In the genomic region with DNA sequence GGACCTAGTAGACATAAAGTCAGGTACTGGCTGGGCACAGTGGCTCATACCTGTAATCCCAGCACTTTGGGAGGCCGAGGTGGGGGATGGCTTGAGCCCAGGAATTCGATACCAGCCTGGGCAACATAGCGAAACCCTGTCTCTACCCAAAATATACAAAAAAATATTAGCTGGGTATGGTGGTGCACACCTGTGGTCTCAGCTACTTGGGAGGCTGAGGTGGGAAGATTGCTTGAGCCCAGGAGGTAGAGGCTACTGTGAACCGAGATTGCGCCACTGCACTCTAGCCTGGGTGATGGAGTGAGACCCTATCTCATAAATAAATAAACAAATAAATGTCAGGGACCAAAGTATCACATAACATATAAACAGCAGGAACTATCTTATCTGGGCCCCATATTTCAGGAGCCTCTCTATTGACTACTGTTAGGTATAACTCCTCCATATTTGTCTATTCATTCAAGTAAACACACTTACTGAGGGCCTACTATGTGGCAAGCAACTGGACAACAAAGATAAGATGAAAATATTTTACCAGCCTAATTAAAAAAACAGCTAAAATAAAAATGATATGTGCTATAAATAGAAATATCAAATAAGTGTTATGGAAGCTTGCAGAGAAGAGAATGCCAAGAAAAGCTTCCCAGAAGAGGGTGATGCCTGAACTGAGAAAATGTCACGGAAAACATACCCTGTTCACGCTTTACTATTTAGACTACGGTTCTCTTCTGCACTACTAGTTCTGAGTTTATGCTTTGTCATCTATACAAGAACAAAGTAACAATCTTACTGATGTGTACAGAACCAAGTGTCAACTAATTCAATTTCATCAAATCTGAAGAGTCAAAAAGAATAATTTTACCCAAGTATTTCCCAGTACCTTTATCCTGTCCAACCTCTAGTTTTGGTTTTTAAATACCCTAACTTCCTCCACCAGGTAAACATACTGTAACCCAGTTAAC, we compare ENCODE assay signal across 9 cellular contexts. TPM values are rescaled to one million over a fixed set of nuclear protein-coding genes. Genes with fewer than 3 reads are reported as not detected.
A peak's percentile ranks its signal among the peaks of the same experiment; 100 is the strongest.
DNase-seq lines count a peak whose midpoint lies in the region; ATAC-seq and TF ChIP-seq lines count a peak whose summit lies in the region.
"Had no signal": no experiment of that assay in that cellular context is flagged by ENCODE, and none has a peak within 500 bp of the region (broad histone marks: within the 10 kb centered on the region; RNA-seq: fewer than 3 reads in every experiment).

No MANE protein-coding gene starts in this region.

- H3K36me3 Mint-ChIP-seq in Caco-2 (ENCODE audit: insufficient read depth, unreplicated experiment) = peaks cover 73% of the 10 kb centered on the region

- no peaks in the 10 kb centered on the region for H3K9me3 ChIP-seq in Caco-2
- no peaks in the 10 kb centered on the region for H3K9me3 ChIP-seq in PC-3 (ENCODE audit: low read length)
- H3K9me3 ChIP-seq in osteoblast (ENCODE audit: low read depth, low read length) = no peaks in the 10 kb centered on the region

- H3K27ac Mint-ChIP-seq in Caco-2 (ENCODE audit: unreplicated experiment) = peak overlapping the region; percentile 96

- H3K9me2 ChIP-seq in PC-3 (replicated peaks; ENCODE audit: low read length) = no peaks in the 10 kb centered on the region

- H3K4me3 ChIP-seq in Caco-2 (ENCODE audit: low read depth, low read length) (peak overlapping the region; percentile 59), PC-3 (ENCODE audit: low read length) (peak overlapping the region; percentile 99), epithelial cell of esophagus (ENCODE audit: low read length) (peak overlapping the region; percentile 99), osteoblast (ENCODE audit: insufficient read depth, low read length) (peak overlapping the region; percentile 92)

- POLR2A ChIA-PET in Caco-2 (lab: Charles Lee) (interaction anchor here (1.0 to 1.3 kb wide), 2 partner anchors 13 to 14 kb away, joined by 3 to 4 read pairs; no protein-coding TSS in a partner anchor), PC-3 (lab: Charles Lee; ENCODE audit: unreplicated experiment) (no interaction called here)

- TSS peak; percentile 53 for BruUV-seq in Caco-2 (replicated peaks; lab: Mats Ljungman, UMichigan)
- no TSS peak for BruUV-seq in PC-3 (replicated peaks; lab: Mats Ljungman, UMichigan)

- H3K27me3 ChIP-seq in Caco-2 (replicated peaks; ENCODE audit: control insufficient read depth, insufficient read depth, low read length) (no peaks in the 10 kb centered on the region), PC-3 (ENCODE audit: low read length) (no peaks in the 10 kb centered on the region), osteoblast (ENCODE audit: insufficient read depth, low read length) (no peaks in the 10 kb centered on the region)

- no peak for ATAC-seq in PC-3
- no peak for ATAC-seq in GM19328 (IDR thresholded peaks at IDR 0.05; ENCODE audit: unreplicated experiment)
- no peak for ATAC-seq in HG03520 (IDR thresholded peaks at IDR 0.05; ENCODE audit: unreplicated experiment)
- no peak for ATAC-seq in GM21423 (IDR thresholded peaks at IDR 0.05; ENCODE audit: unreplicated experiment)

- H3K9me3 Mint-ChIP-seq in Caco-2 (ENCODE audit: unreplicated experiment) = no peaks in the 10 kb centered on the region

- DNase-seq in Caco-2 = peak in 1 of 2 experiments; percentile 13
- DNase-seq in PC-3 = no peak
- no peak for DNase-seq in epithelial cell of esophagus (ENCODE audit: low read depth)
- DNase-seq in osteoblast (ENCODE audit: insufficient read length, low spot score, missing footprints) = no peak
- DNase-seq in cerebellar cortex (ENCODE audit: low spot score) = no peak
- DNase-seq: occipital lobe had no signal

- peaks cover 7% of the 10 kb centered on the region for H3K4me1 Mint-ChIP-seq in Caco-2 (ENCODE audit: low read depth, unreplicated experiment)

- no peak for TF ChIP-seq CTCF in Caco-2 (IDR thresholded peaks at IDR 0.05; ENCODE audit: insufficient read depth in 1 of 2, low read depth in 1 of 2, low read length in 1 of 2, severe bottlenecking in 1 of 2, unreplicated experiment in 1 of 2)
- TF ChIP-seq CTCF in PC-3 (conservative IDR thresholded peaks at IDR 0.05; ENCODE audit: low read depth, low read length) = no peak
- no peak for TF ChIP-seq CTCF in epithelial cell of esophagus (IDR thresholded peaks at IDR 0.05; ENCODE audit: insufficient read depth, low read depth, low read length, missing control alignments)
- no peak for TF ChIP-seq CTCF in osteoblast (IDR thresholded peaks at IDR 0.05; ENCODE audit: extremely low read depth, low read depth, low read length)

- no peaks in the 10 kb centered on the region for H3F3A ChIP-seq in PC-3 (ENCODE audit: low read length, unreplicated experiment)

- peaks cover 39% of the 10 kb centered on the region for H4K20me1 ChIP-seq in PC-3 (ENCODE audit: low read length)
- H4K20me1 ChIP-seq in osteoblast (ENCODE audit: insufficient read depth, low read length) = peaks cover 36% of the 10 kb centered on the region

- H3K36me3 ChIP-seq in Caco-2 (ENCODE audit: control insufficient read depth, insufficient read depth, low read length) = peaks cover 1% of the 10 kb centered on the region; the same call in 1 of the 2 replicates
- peaks cover 10% of the 10 kb centered on the region; the same call in 1 of the 2 replicates for H3K36me3 ChIP-seq in PC-3 (ENCODE audit: low read depth, low read length)
- peaks cover 25% of the 10 kb centered on the region for H3K36me3 ChIP-seq in osteoblast (ENCODE audit: insufficient read depth, low read length)

- H3K4me1 ChIP-seq in Caco-2 (peaks cover 15% of the 10 kb centered on the region), PC-3 (ENCODE audit: insufficient read depth, low read length) (peaks cover 21% of the 10 kb centered on the region), osteoblast (ENCODE audit: insufficient read depth, low read length) (peaks cover 15% of the 10 kb centered on the region)

- peak overlapping the region; percentile 90 for H3K4me3 Mint-ChIP-seq in Caco-2 (ENCODE audit: unreplicated experiment)

- no peaks in the 10 kb centered on the region for H3K27me3 Mint-ChIP-seq in Caco-2 (ENCODE audit: insufficient read depth, unreplicated experiment)

- H3K79me2 ChIP-seq in PC-3 (ENCODE audit: low read length) (peaks cover 73% of the 10 kb centered on the region), osteoblast (ENCODE audit: insufficient read depth, low read length) (peaks cover 72% of the 10 kb centered on the region)

- H2AFZ ChIP-seq in PC-3 (ENCODE audit: low read length) (no peak overlapping the region), osteoblast (ENCODE audit: low read length) (no peak overlapping the region)

- H3K4me2 ChIP-seq in PC-3 (ENCODE audit: low read length) = peak overlapping the region; percentile 96
- peak overlapping the region; percentile 88 for H3K4me2 ChIP-seq in osteoblast (ENCODE audit: insufficient read depth, low read length)

- no peak overlapping the region for H3K27ac ChIP-seq in PC-3 (ENCODE audit: low read length)
- H3K27ac ChIP-seq in osteoblast (ENCODE audit: low read depth, low read length) = peak overlapping the region; percentile 97

- H3K9ac ChIP-seq in PC-3 (ENCODE audit: low read length) = peak overlapping the region; percentile 97; the same call in 1 of the 2 replicates

- CTCF ChIA-PET in Caco-2 (lab: Charles Lee) (interaction anchor here (3.3 kb wide), 1 partner anchor 13 kb away, joined by 32 read pairs; a partner anchor contains a TSS), PC-3 (lab: Charles Lee) (no interaction called here)

- intact Hi-C loops in Caco-2 (cut with micrococcal nuclease; ENCODE audit: unreplicated experiment) = loop anchor here (2.0 kb wide), 1 partner anchor 13 kb away; no protein-coding TSS in a partner anchor
- intact Hi-C loops in PC-3 (cut with micrococcal nuclease) = no loop called here

RNA-seq across cellular contexts. Expression of a gene that starts 1.9 kb away (rescaled TPM):
- total RNA-seq in Caco-2 (2022) (146 and 150 TPM in 2 replicates), PC-3 (2014; rRNA removed) (128 and 136 TPM in 2 replicates), osteoblast (114 and 119 TPM in 2 replicates)

RNA-seq across cellular contexts. Expression of a gene that starts 12.9 kb away (rescaled TPM):
- total RNA-seq in Caco-2 (2022) (53.6 and 57.9 TPM in 2 replicates), PC-3 (2014; rRNA removed) (21.7 and 25.9 TPM in 2 replicates), osteoblast (10.3 and 10.9 TPM in 2 replicates)

RNA-seq across cellular contexts. Expression of a gene that starts 45.3 kb away (rescaled TPM):
- total RNA-seq in Caco-2 (2022) = 36.9 and 40.5 TPM in 2 replicates
- total RNA-seq in PC-3 (2014; rRNA removed) = 31.2 and 33.5 TPM in 2 replicates
- 13.3 and 17.0 TPM in 2 replicates for total RNA-seq in osteoblast
